In the genomic region with DNA sequence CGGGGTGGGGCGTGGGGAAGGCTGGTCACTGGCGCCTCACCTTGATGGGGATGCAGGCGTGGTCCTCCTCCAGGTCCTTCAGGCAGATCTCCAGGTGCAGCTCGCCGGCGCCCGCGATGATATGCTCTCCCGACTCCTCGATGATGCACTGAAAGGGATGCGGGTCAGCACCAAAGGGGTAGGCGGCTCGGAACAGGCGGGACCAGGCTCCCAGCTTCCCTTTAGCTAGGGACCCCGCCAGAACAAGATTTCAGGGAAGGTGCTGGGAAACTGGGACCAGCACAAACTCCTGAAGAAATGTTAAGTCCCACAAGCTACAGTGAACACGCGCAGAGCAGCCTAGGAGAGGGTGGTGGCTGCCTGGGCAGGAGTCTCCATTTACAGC, we compare ENCODE assay signal across 13 cellular contexts. TPM values are rescaled to one million over a fixed set of nuclear protein-coding genes. Genes with fewer than 3 reads are reported as not detected.
A peak's percentile ranks its signal among the peaks of the same experiment; 100 is the strongest.
DNase-seq lines count a peak whose midpoint lies in the region; ATAC-seq and TF ChIP-seq lines count a peak whose summit lies in the region.
"Had no signal": no experiment of that assay in that cellular context is flagged by ENCODE, and none has a peak within 500 bp of the region (broad histone marks: within the 10 kb centered on the region; RNA-seq: fewer than 3 reads in every experiment).

No MANE protein-coding gene starts in this region.

- H3K4me1 ChIP-seq in CD8-positive, alpha-beta memory T cell (ENCODE audit: insufficient read depth, low read length): peaks cover 16% of the 10 kb centered on the region
- H3K4me1 ChIP-seq in osteoblast (ENCODE audit: insufficient read depth, low read length): peaks cover 17% of the 10 kb centered on the region

- peaks cover 88% of the 10 kb centered on the region for H4K20me1 ChIP-seq in osteoblast (ENCODE audit: insufficient read depth, low read length)

- POLR2A ChIA-PET in CD8-positive, alpha-beta memory T cell (lab: Charles Lee): interaction anchor here (0.5 to 0.6 kb wide), 2 partner anchors 8 to 1679 kb away, joined by 3 read pairs; a partner anchor contains a TSS

- no peak overlapping the region for H2AFZ ChIP-seq in osteoblast (ENCODE audit: low read length)
- H2AFZ ChIP-seq: parathyroid adenoma had no signal

- CTCF ChIA-PET in CD8-positive, alpha-beta memory T cell (lab: Charles Lee): interaction anchor here (0.5 kb wide), 1 partner anchor 110 kb away, joined by 3 read pairs; no protein-coding TSS in a partner anchor

- TF ChIP-seq CTCF in HFFc6 (IDR thresholded peaks at IDR 0.05) (no peak), osteoblast (IDR thresholded peaks at IDR 0.05; ENCODE audit: extremely low read depth, low read depth, low read length) (no peak)

- no peak overlapping the region for H3K4me3 ChIP-seq in CD8-positive, alpha-beta memory T cell (ENCODE audit: low read length)
- H3K4me3 ChIP-seq in osteoblast (ENCODE audit: insufficient read depth, low read length): no peak overlapping the region
- H3K4me3 ChIP-seq: SJSA1, thoracic aorta had no signal

- no peak for DNase-seq in CD8-positive, alpha-beta memory T cell
- DNase-seq in HFFc6 (no peak), osteoblast (ENCODE audit: insufficient read length, low spot score, missing footprints) (peak; percentile 74), A172 (ENCODE audit: low spot score) (no peak), DMS79 treated with DMSO at 0.1 percent for 48 hours (lab: John Stamatoyannopoulos, UW) (no peak)
- no peak for DNase-seq in activated naive CD8-positive, alpha-beta T cell treated with anti-CD3 and anti-CD28 coated beads, Interleukin-2, amount 50 U/mL, for 24 hours
- DNase-seq: activated CD4-positive, alpha-beta memory T cell treated with anti-CD3 and anti-CD28 coated beads, Interleukin-2, amount 10 ng/mL, durations not matched to agents 7 days and 5 days had no signal

- H3K27ac ChIP-seq in CD8-positive, alpha-beta memory T cell (ENCODE audit: low read depth, low read length): no peak overlapping the region
- no peak overlapping the region for H3K27ac ChIP-seq in osteoblast (ENCODE audit: low read depth, low read length)
- H3K27ac ChIP-seq: parathyroid adenoma, SJSA1, thoracic aorta had no signal

- peak overlapping the region in 5 of 8 donors; percentile 23 to 86 (median 37) for H3K27ac Mint-ChIP-seq in CD8-positive, alpha-beta memory T cell
- peak overlapping the region; percentile 69 for H3K27ac Mint-ChIP-seq in HFFc6
- H3K27ac Mint-ChIP-seq in activated naive CD8-positive, alpha-beta T cell treated with anti-CD3 and anti-CD28 coated beads, Interleukin-2, amount 50 U/mL, for 24 hours: peak overlapping the region; percentile 73
- H3K27ac Mint-ChIP-seq: activated CD4-positive, alpha-beta memory T cell treated with anti-CD3 and anti-CD28 coated beads, Interleukin-2, amount 10 ng/mL, durations not matched to agents 7 days and 5 days had no signal

- peaks cover 0 to 12% of the 10 kb centered on the region in 2 donors for H3K27me3 Mint-ChIP-seq in CD8-positive, alpha-beta memory T cell
- H3K27me3 Mint-ChIP-seq in HFFc6 (ENCODE audit: insufficient read depth): peaks cover 74% of the 10 kb centered on the region
- no peaks in the 10 kb centered on the region for H3K27me3 Mint-ChIP-seq in activated naive CD8-positive, alpha-beta T cell treated with anti-CD3 and anti-CD28 coated beads, Interleukin-2, amount 50 U/mL, for 24 hours
- H3K27me3 Mint-ChIP-seq: activated CD4-positive, alpha-beta memory T cell treated with anti-CD3 and anti-CD28 coated beads, Interleukin-2, amount 10 ng/mL, durations not matched to agents 7 days and 5 days; CD4-positive, alpha-beta memory T cell had no signal

- H3K4me2 ChIP-seq in osteoblast (ENCODE audit: insufficient read depth, low read length): no peak overlapping the region

- H3K36me3 ChIP-seq in CD8-positive, alpha-beta memory T cell (ENCODE audit: insufficient read depth, low read length): peaks cover 78% of the 10 kb centered on the region
- H3K36me3 ChIP-seq in osteoblast (ENCODE audit: insufficient read depth, low read length): peaks cover 92% of the 10 kb centered on the region

- peaks cover 15 to 85% (median 18%) of the 10 kb centered on the region in 3 donors for H3K36me3 Mint-ChIP-seq in CD8-positive, alpha-beta memory T cell
- H3K36me3 Mint-ChIP-seq in HFFc6 (ENCODE audit: low read depth): peaks cover 59% of the 10 kb centered on the region
- peaks cover 84% of the 10 kb centered on the region for H3K36me3 Mint-ChIP-seq in activated naive CD8-positive, alpha-beta T cell treated with anti-CD3 and anti-CD28 coated beads, Interleukin-2, amount 50 U/mL, for 24 hours (ENCODE audit: low read depth)

- H3K4me1 Mint-ChIP-seq in CD8-positive, alpha-beta memory T cell: peaks cover 20 to 33% (median 23%) of the 10 kb centered on the region in 3 donors
- peaks cover 39% of the 10 kb centered on the region for H3K4me1 Mint-ChIP-seq in HFFc6 (ENCODE audit: low read depth)
- H3K4me1 Mint-ChIP-seq in activated naive CD8-positive, alpha-beta T cell treated with anti-CD3 and anti-CD28 coated beads, Interleukin-2, amount 50 U/mL, for 24 hours: peaks cover 51% of the 10 kb centered on the region

- H3K9me3 Mint-ChIP-seq in CD8-positive, alpha-beta memory T cell: no peaks in the 10 kb centered on the region
- peaks cover 6% of the 10 kb centered on the region for H3K9me3 Mint-ChIP-seq in HFFc6
- no peaks in the 10 kb centered on the region for H3K9me3 Mint-ChIP-seq in activated naive CD8-positive, alpha-beta T cell treated with anti-CD3 and anti-CD28 coated beads, Interleukin-2, amount 50 U/mL, for 24 hours
- H3K9me3 Mint-ChIP-seq: activated CD4-positive, alpha-beta memory T cell treated with anti-CD3 and anti-CD28 coated beads, Interleukin-2, amount 10 ng/mL, durations not matched to agents 7 days and 5 days had no signal

- H3K27me3 ChIP-seq in CD8-positive, alpha-beta memory T cell (ENCODE audit: insufficient read depth, low read length, poor library complexity, severe bottlenecking): no peaks in the 10 kb centered on the region
- H3K27me3 ChIP-seq in osteoblast (ENCODE audit: insufficient read depth, low read length): no peaks in the 10 kb centered on the region
- H3K27me3 ChIP-seq: SJSA1 had no signal

- no peak for ATAC-seq in activated naive CD8-positive, alpha-beta T cell treated with anti-CD3 and anti-CD28 coated beads, Interleukin-2, amount 50 U/mL, for 24 hours
- no peak for ATAC-seq in HG02840 (IDR thresholded peaks at IDR 0.05; ENCODE audit: low FRiP score, unreplicated experiment)

- no peaks in the 10 kb centered on the region for H3K9me3 ChIP-seq in CD8-positive, alpha-beta memory T cell (ENCODE audit: low read length)
- H3K9me3 ChIP-seq in osteoblast (ENCODE audit: low read depth, low read length): no peaks in the 10 kb centered on the region
- H3K9me3 ChIP-seq: SJSA1, thoracic aorta had no signal

- H3K79me2 ChIP-seq in osteoblast (ENCODE audit: insufficient read depth, low read length): peaks cover 90% of the 10 kb centered on the region

- peak overlapping the region in 2 of 7 donors; percentile 22 to 66 for H3K4me3 Mint-ChIP-seq in CD8-positive, alpha-beta memory T cell
- no peak overlapping the region for H3K4me3 Mint-ChIP-seq in HFFc6
- peak overlapping the region; percentile 45 for H3K4me3 Mint-ChIP-seq in activated naive CD8-positive, alpha-beta T cell treated with anti-CD3 and anti-CD28 coated beads, Interleukin-2, amount 50 U/mL, for 24 hours
- H3K4me3 Mint-ChIP-seq: activated CD4-positive, alpha-beta memory T cell treated with anti-CD3 and anti-CD28 coated beads, Interleukin-2, amount 10 ng/mL, durations not matched to agents 7 days and 5 days; CD4-positive, alpha-beta memory T cell had no signal

RNA-seq across cellular contexts. Expression of a gene that starts 6.0 kb away (rescaled TPM):
- 1,000 to 10,000 TPM; 3,106 to 3,129 TPM for total RNA-seq in CD8-positive, alpha-beta memory T cell
- polyA plus RNA-seq in CD8-positive, alpha-beta memory T cell: 533 TPM
- total RNA-seq in HFFc6 (2021; fragmentation: NEBNext Ultra II Directional; extraction: Animal tissue kit (Norgen Biotek cat#: 25700)): 1,000 to 10,000 TPM; 2,555 to 2,867 (median 2,696) TPM
- total RNA-seq in osteoblast: 2,656 and 2,968 TPM in 2 replicates
- 1,286 and 1,342 TPM in 2 replicates for total RNA-seq in A172 (2014; rRNA removed; shearing (Covaris generic))

RNA-seq across cellular contexts. Expression of a gene that starts 8.4 kb away (rescaled TPM):
- 10 to 100 TPM; 42.5 to 44.9 TPM for total RNA-seq in CD8-positive, alpha-beta memory T cell
- polyA plus RNA-seq in CD8-positive, alpha-beta memory T cell: 38.5 TPM
- 100 to 1,000 TPM; 116 to 140 (median 128) TPM for total RNA-seq in HFFc6 (2021; fragmentation: NEBNext Ultra II Directional; extraction: Animal tissue kit (Norgen Biotek cat#: 25700))
- 122 and 131 TPM in 2 replicates for total RNA-seq in osteoblast
- 65.9 and 140 TPM in 2 replicates for total RNA-seq in A172 (2014; rRNA removed; shearing (Covaris generic))

RNA-seq across cellular contexts. Expression of a gene that starts 28.3 kb away (rescaled TPM):
- 10 to 100 TPM; 29.1 to 33.8 TPM for total RNA-seq in CD8-positive, alpha-beta memory T cell
- polyA plus RNA-seq in CD8-positive, alpha-beta memory T cell: 6.3 TPM
- total RNA-seq in HFFc6 (2021; fragmentation: NEBNext Ultra II Directional; extraction: Animal tissue kit (Norgen Biotek cat#: 25700)): 10 to 100 TPM; 20.0 to 26.0 (median 23.3) TPM
- total RNA-seq in osteoblast: 14.7 and 21.4 TPM in 2 replicates
- 28.7 and 33.9 TPM in 2 replicates for total RNA-seq in A172 (2014; rRNA removed; shearing (Covaris generic))

RNA-seq across cellular contexts. Expression of a gene that starts 46.4 kb away (rescaled TPM):
- not detected for total RNA-seq in CD8-positive, alpha-beta memory T cell
- not detected for polyA plus RNA-seq in CD8-positive, alpha-beta memory T cell
- not detected for total RNA-seq in HFFc6 (2021; fragmentation: NEBNext Ultra II Directional; extraction: Animal tissue kit (Norgen Biotek cat#: 25700))
- total RNA-seq in osteoblast: not detected in 2 replicates
- not detected in 2 replicates for total RNA-seq in A172 (2014; rRNA removed; shearing (Covaris generic))
- total RNA-seq: activated CD4-positive, alpha-beta memory T cell treated with anti-CD3 and anti-CD28 coated beads, Interleukin-2, amount 10 ng/mL, durations not matched to agents 7 days and 5 days; CD4-positive, alpha-beta memory T cell; cerebellum; SJSA1 had no signal
- polyA plus RNA-seq: CD4-positive, alpha-beta memory T cell had no signal
